Comparison of ENCODE assay signal across 12 cellular contexts in the genomic region with DNA sequence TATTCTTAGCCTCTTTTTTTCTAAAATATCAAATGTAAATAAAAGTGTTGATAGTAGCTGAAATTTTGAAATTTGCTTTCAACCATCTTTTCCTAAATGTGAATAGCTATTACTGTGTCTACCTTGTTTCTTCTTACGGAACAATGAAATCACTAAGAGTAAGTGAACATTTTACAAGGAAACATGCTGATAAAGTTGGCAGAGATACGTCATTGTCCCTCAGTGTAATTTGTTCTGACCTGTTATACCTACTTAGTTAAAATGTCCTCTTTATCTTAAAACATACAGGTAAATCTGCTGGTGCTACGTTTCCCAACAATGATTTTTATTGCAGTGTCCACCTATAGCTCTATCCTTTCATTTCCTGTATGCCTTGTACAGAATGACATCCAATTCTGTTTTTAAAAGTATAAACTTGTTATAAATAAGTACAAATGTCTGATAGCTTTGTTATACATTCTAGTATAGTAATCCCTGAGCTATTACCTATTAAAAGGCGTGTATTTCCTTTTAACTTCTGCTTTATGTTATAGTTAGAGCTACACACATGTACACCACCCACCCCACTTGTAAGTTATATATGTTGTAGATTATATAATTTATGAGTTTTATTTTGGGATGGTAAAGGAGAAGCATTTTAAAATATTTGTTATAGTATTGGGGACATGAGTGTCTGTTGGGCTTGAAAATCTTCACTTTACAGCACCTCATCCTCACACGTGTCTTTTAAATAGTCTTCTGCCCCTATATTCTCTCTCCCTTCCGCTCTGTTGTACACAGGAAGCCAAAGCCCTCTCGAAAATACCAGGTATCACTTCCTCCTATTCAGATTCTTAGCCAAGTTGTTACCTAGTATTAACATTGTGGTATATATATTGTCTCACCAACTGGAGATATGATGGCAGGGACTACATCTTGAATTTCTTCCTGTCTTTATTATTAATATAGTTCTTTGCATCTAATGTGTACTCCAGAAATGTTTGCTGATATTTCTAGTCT. TPM values are rescaled to one million over a fixed set of nuclear protein-coding genes. Genes with fewer than 3 reads are reported as not detected.
DNase-seq lines count a peak whose midpoint lies in the region; ATAC-seq lines count a peak whose summit lies in the region.
"Had no signal": no experiment of that assay in that cellular context is flagged by ENCODE, and none has a peak within 500 bp of the region (broad histone marks: within the 10 kb centered on the region; RNA-seq: fewer than 3 reads in every experiment).

No MANE protein-coding gene starts in this region.

- no peaks in the 10 kb centered on the region for H3K9me3 Mint-ChIP-seq in T-cell

- CTCF ChIA-PET in T-cell (lab: Charles Lee): no interaction called here

- DNase-seq in T-helper 17 cell (no peak), T1000 (lab: John Stamatoyannopoulos, UW) (no peak), T-cell (no peak), left cardiac atrium (no peak)
- no peak for DNase-seq in effector CD4-positive, alpha-beta T cell
- DNase-seq: activated CD4-positive, alpha-beta T cell treated with anti-CD3 and anti-CD28 coated beads for 36 hours; esophagus squamous epithelium; small intestine; substantia nigra had no signal

- ATAC-seq in GM18511 (IDR thresholded peaks at IDR 0.05; ENCODE audit: unreplicated experiment): peak; percentile 99
- peak; percentile 99 for ATAC-seq in GM21515 (IDR thresholded peaks at IDR 0.05; ENCODE audit: unreplicated experiment)
- ATAC-seq in HG03108 (IDR thresholded peaks at IDR 0.05; ENCODE audit: unreplicated experiment): peak; percentile 98
- ATAC-seq in T-helper 17 cell: peak; percentile 63
- ATAC-seq in T-cell (replicated peaks in 1 of 4): no peak
- no peak for ATAC-seq in left cardiac atrium
- ATAC-seq: activated CD4-positive, alpha-beta T cell treated with anti-CD3 and anti-CD28 coated beads for 36 hours had no signal

- POLR2A ChIA-PET in T-cell (lab: Charles Lee): no interaction called here

- no peak overlapping the region for H3K4me3 Mint-ChIP-seq in T-helper 17 cell
- H3K4me3 Mint-ChIP-seq in T-cell: no peak overlapping the region
- H3K4me3 Mint-ChIP-seq: activated CD4-positive, alpha-beta T cell treated with anti-CD3 and anti-CD28 coated beads for 36 hours had no signal

- H3K27me3 Mint-ChIP-seq in T-helper 17 cell: peaks cover 62% of the 10 kb centered on the region
- H3K27me3 Mint-ChIP-seq in T-cell: peaks cover 49 to 54% of the 10 kb centered on the region in 2 donors

- H3K27ac Mint-ChIP-seq in T-helper 17 cell (no peak overlapping the region), T-cell (peak overlapping the region in 1 of 2 donors; percentile 16)
- H3K27ac Mint-ChIP-seq: activated CD4-positive, alpha-beta T cell treated with anti-CD3 and anti-CD28 coated beads for 36 hours had no signal

- no peaks in the 10 kb centered on the region for H3K4me1 Mint-ChIP-seq in T-helper 17 cell
- H3K4me1 Mint-ChIP-seq in T-cell: peaks cover 0 to 2% (median 0%) of the 10 kb centered on the region in 3 donors
- H3K4me1 Mint-ChIP-seq: activated CD4-positive, alpha-beta T cell treated with anti-CD3 and anti-CD28 coated beads for 36 hours had no signal

- no peaks in the 10 kb centered on the region for H3K36me3 Mint-ChIP-seq in T-helper 17 cell (ENCODE audit: low read depth)
- no peaks in the 10 kb centered on the region for H3K36me3 Mint-ChIP-seq in T-cell

- no peaks in the 10 kb centered on the region for H3K9me3 ChIP-seq in T-helper 17 cell (ENCODE audit: control insufficient read depth, low read length, poor library complexity, severe bottlenecking)
- H3K9me3 ChIP-seq: esophagus squamous epithelium had no signal

- intact Hi-C loops in left cardiac atrium (cut with DNase I): no loop called here

RNA-seq across cellular contexts. Expression of a gene that starts 25.2 kb away (rescaled TPM):
- total RNA-seq in T-helper 17 cell: under 1 TPM; 0.70 to 0.83 TPM
- 1 to 10 TPM in 3 of 5 donors, under 1 TPM in 2; 0.30 to 3.1 (median 2.1) TPM for total RNA-seq in T-cell
- 100 to 1,000 TPM; 108 to 126 TPM for total RNA-seq in left cardiac atrium

Comparison
In these comparisons a context has a peak if more than half of its experiments do, and no peak if none do; other contexts are left out.
1. ATAC-seq: peak in GM18511 (single experiment), GM21515 (single experiment), HG03108 (single experiment) and T-helper 17 cell (single experiment); none in T-cell (0 of 4) and left cardiac atrium (0 of 2).
2. RNA of a gene that starts 25.2 kb away (total RNA-seq): 108 to 126 TPM in left cardiac atrium; 0.30 to 3.1 TPM in T-cell and 0.70 to 0.83 TPM in T-helper 17 cell; every median in the first group is over 10 times any median in the second.